Comparison of ENCODE assay signal across 8 cellular contexts in genomic region chrX:55908685-55909212, GRCh38.
DNase-seq lines count a peak whose midpoint lies in the region; ATAC-seq lines count a peak whose summit lies in the region.

No MANE protein-coding gene starts in this region.

- no peaks in the 10 kb centered on the region for H3K27me3 Mint-ChIP-seq in activated CD8-positive, alpha-beta memory T cell treated with anti-CD3 and anti-CD28 coated beads, Interleukin-2, amount 10 ng/mL, durations not matched to agents 7 days and 5 days

- no peaks in the 10 kb centered on the region for H3K9me3 Mint-ChIP-seq in activated CD8-positive, alpha-beta memory T cell treated with anti-CD3 and anti-CD28 coated beads, Interleukin-2, amount 10 ng/mL, durations not matched to agents 7 days and 5 days (ENCODE audit: low read depth)

- H3K27ac ChIP-seq in HUES6 (ENCODE audit: low read depth, low read length), result peak overlapping the region; percentile 55; the same call in 1 of the 2 replicates

- in situ Hi-C loops in Caki2 (cut with HindIII; ENCODE audit: low pct_unique_long_range_greater_than_20kb, low sequenced_read_pairs), result no loop called here
- in situ Hi-C loops in KBM-7 (cut with MboI; ENCODE audit: low pct_unique_long_range_greater_than_20kb, low sequenced_read_pairs), result no loop called here

- H3K4me3 Mint-ChIP-seq in activated CD8-positive, alpha-beta memory T cell treated with anti-CD3 and anti-CD28 coated beads, Interleukin-2, amount 10 ng/mL, durations not matched to agents 7 days and 5 days, result peak overlapping the region; percentile 87

- peak; percentile 45 for ATAC-seq in GM19463 (IDR thresholded peaks at IDR 0.05; ENCODE audit: unreplicated experiment)
- ATAC-seq in activated CD8-positive, alpha-beta memory T cell treated with anti-CD3 and anti-CD28 coated beads, Interleukin-2, amount 10 ng/mL, durations not matched to agents 7 days and 5 days, result peak; percentile 72

- H3K4me3 ChIP-seq in HUES6 (ENCODE audit: low read depth, low read length), result peak overlapping the region; percentile 78

- H3K9ac ChIP-seq in HUES6 (ENCODE audit: low read length), result peak overlapping the region; percentile 66

- H3K36me3 Mint-ChIP-seq in activated CD8-positive, alpha-beta memory T cell treated with anti-CD3 and anti-CD28 coated beads, Interleukin-2, amount 10 ng/mL, durations not matched to agents 7 days and 5 days, result peaks cover 4% of the 10 kb centered on the region

- no peaks in the 10 kb centered on the region for H3K36me3 ChIP-seq in HUES6 (ENCODE audit: control insufficient read depth, insufficient read depth, low read length)

- CTCF ChIA-PET in activated CD8-positive, alpha-beta memory T cell treated with anti-CD3 and anti-CD28 coated beads, Interleukin-2, amount 10 ng/mL, durations not matched to agents 7 days and 5 days (lab: Charles Lee), result interaction anchor here (0.8 to 2.3 kb wide), 6 partner anchors 13 to 457 kb away, joined by 3 to 17 read pairs (median 4); partner anchors contain the start of genes MAGEH1, RRAGB and USP51

- peaks cover 18% of the 10 kb centered on the region; the same call in 1 of the 2 replicates for H3K4me1 ChIP-seq in HUES6 (ENCODE audit: control insufficient read depth, insufficient read depth, low read length)

- peak overlapping the region; percentile 88 for H3K27ac Mint-ChIP-seq in activated CD8-positive, alpha-beta memory T cell treated with anti-CD3 and anti-CD28 coated beads, Interleukin-2, amount 10 ng/mL, durations not matched to agents 7 days and 5 days

- DNase-seq in Caki2 (ENCODE audit: low read depth) (peak; percentile 52), globus pallidus (ENCODE audit: low spot score) (peak; percentile 21), occipital lobe (lab: John Stamatoyannopoulos, UW) (peak; percentile 3), KBM-7 (no peak), NCI-H2081 (lab: John Stamatoyannopoulos, UW) (no peak)
- DNase-seq in activated CD8-positive, alpha-beta memory T cell treated with anti-CD3 and anti-CD28 coated beads, Interleukin-2, amount 10 ng/mL, durations not matched to agents 7 days and 5 days, result peak; percentile 39

- no peaks in the 10 kb centered on the region for H3K27me3 ChIP-seq in HUES6 (ENCODE audit: control insufficient read depth, insufficient read depth, low read length)

- H3K4me1 Mint-ChIP-seq in activated CD8-positive, alpha-beta memory T cell treated with anti-CD3 and anti-CD28 coated beads, Interleukin-2, amount 10 ng/mL, durations not matched to agents 7 days and 5 days, result peaks cover 19% of the 10 kb centered on the region

- H3K9me3 ChIP-seq in HUES6 (ENCODE audit: control insufficient read depth, insufficient read depth, low read depth, low read length), result peaks cover 22% of the 10 kb centered on the region; the same call in 1 of the 2 replicates

Comparison
In these comparisons a context has a peak if more than half of its experiments do, and no peak if none do; other contexts are left out.
1. DNase-seq: peak in Caki2 (single experiment), activated CD8-positive, alpha-beta memory T cell treated with anti-CD3 and anti-CD28 coated beads, Interleukin-2, amount 10 ng/mL, durations not matched to agents 7 days and 5 days (single experiment), globus pallidus (single experiment) and occipital lobe (single experiment); none in KBM-7 (single experiment) and NCI-H2081 (0 of 2).